ENCODE assay signal across 19 cellular contexts in the genomic region with DNA sequence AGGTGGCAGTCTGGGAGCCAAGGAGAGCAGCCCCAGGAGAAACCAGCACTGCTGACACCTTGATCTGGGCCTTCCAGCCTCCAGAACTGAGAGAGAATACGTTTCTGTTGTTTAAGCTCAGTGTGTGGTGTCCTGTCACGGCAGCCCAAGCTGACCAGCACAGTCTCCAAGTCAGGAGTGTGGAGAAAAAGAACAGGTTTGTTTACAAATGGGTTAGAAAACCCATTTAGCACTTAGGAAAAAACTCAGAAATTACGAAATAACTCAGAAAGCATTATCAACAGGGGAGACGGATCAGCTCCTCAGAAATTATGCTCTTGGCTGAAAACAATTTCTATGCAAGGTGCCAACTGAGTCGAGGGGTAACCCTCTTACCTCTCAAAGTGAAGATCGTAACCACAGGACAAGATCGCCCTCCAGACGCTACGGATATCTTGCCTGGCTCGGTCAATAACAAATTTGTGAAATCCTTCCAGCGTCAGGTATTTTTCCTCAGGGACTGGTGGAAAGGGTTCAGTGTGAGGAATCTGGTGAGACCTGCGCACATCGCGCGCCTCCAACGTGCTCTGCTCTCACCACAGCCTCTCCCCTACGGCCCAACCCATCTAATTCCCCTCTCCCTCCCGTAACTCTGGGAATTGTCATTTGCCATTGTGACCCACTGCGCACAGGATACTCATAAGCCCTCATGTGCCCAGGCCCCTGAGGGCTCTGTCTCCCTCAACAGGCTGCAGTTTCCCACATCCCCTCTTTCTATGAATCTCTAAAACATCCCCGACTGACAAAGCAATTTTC.
"Had no signal": no experiment of that assay in that cellular context is flagged by ENCODE, and none has a peak within 500 bp of the region (broad histone marks: within the 10 kb centered on the region; RNA-seq: fewer than 3 reads in every experiment).

No MANE protein-coding gene starts in this region.

- H3K4me1 Mint-ChIP-seq: activated CD8-positive, alpha-beta memory T cell treated with anti-CD3 and anti-CD28 coated beads, Interleukin-2, amount 10 ng/mL, durations not matched to agents 7 days and 5 days; memory B cell had no signal

- FAIRE-seq: islet of Langerhans, urothelium cell line had no signal

- H3K36me3 Mint-ChIP-seq: activated naive CD8-positive, alpha-beta T cell; natural killer cell treated with Interleukin-12 subunit alpha and Interleukin-12 subunit beta and Interleukin-15 and Interleukin-18, amount 100 ng/mL, for 72 hours had no signal

- H3K27me3 ChIP-seq: brain microvascular endothelial cell, right atrium auricular region, stomach had no signal

- H3K27me3 Mint-ChIP-seq: activated CD8-positive, alpha-beta memory T cell treated with anti-CD3 and anti-CD28 coated beads, Interleukin-2, amount 10 ng/mL, durations not matched to agents 7 days and 5 days; activated naive CD8-positive, alpha-beta T cell; memory B cell; natural killer cell treated with Interleukin-12 subunit alpha and Interleukin-12 subunit beta and Interleukin-15 and Interleukin-18, amount 100 ng/mL, for 72 hours had no signal

- H3K4me1 ChIP-seq: right atrium auricular region, stomach had no signal

- H3K27ac ChIP-seq: brain microvascular endothelial cell, right atrium auricular region, skin epidermis, stomach had no signal

- ATAC-seq: activated CD8-positive, alpha-beta memory T cell treated with anti-CD3 and anti-CD28 coated beads, Interleukin-2, amount 10 ng/mL, durations not matched to agents 7 days and 5 days; esophagus mucosa; natural killer cell treated with Interleukin-12 subunit alpha and Interleukin-12 subunit beta and Interleukin-15 and Interleukin-18, amount 100 ng/mL, for 72 hours had no signal

- DNase-seq: activated CD4-positive, alpha-beta T cell treated with anti-CD3 and anti-CD28 coated beads, Interleukin-2, amount 50 U/mL, for 1 hour; activated CD8-positive, alpha-beta memory T cell treated with anti-CD3 and anti-CD28 coated beads, Interleukin-2, amount 10 ng/mL, durations not matched to agents 7 days and 5 days; activated T-cell treated with anti-CD3 and anti-CD28 coated beads, Interleukin-2, amount 50 U/mL, for 48 hours; amygdala; brain microvascular endothelial cell; dermis blood vessel endothelial cell; nucleus accumbens; stimulated activated CD4-positive, alpha-beta T cell treated with anti-CD3 and anti-CD28 coated beads, Interleukin-4, amount 100 ng/mL, for 4 hours; stimulated activated CD8-positive, alpha-beta memory T cell treated with anti-CD3 and anti-CD28 coated beads, Interleukin-4, amount 100 ng/mL, for 48 hours; stomach; SW 1271 had no signal

- H3K9me3 ChIP-seq: right atrium auricular region, stomach had no signal

- H3K4me3 Mint-ChIP-seq: activated CD8-positive, alpha-beta memory T cell treated with anti-CD3 and anti-CD28 coated beads, Interleukin-2, amount 10 ng/mL, durations not matched to agents 7 days and 5 days; activated naive CD8-positive, alpha-beta T cell; memory B cell; natural killer cell treated with Interleukin-12 subunit alpha and Interleukin-12 subunit beta and Interleukin-15 and Interleukin-18, amount 100 ng/mL, for 72 hours had no signal

- H3K9me3 Mint-ChIP-seq: memory B cell; natural killer cell treated with Interleukin-12 subunit alpha and Interleukin-12 subunit beta and Interleukin-15 and Interleukin-18, amount 100 ng/mL, for 72 hours had no signal

- H3K4me3 ChIP-seq: right atrium auricular region, skin epidermis, stomach had no signal

- H3K27ac Mint-ChIP-seq: activated CD8-positive, alpha-beta memory T cell treated with anti-CD3 and anti-CD28 coated beads, Interleukin-2, amount 10 ng/mL, durations not matched to agents 7 days and 5 days; activated naive CD8-positive, alpha-beta T cell; memory B cell had no signal
